ENCODE assay signal across 8 cellular contexts in the genomic region with DNA sequence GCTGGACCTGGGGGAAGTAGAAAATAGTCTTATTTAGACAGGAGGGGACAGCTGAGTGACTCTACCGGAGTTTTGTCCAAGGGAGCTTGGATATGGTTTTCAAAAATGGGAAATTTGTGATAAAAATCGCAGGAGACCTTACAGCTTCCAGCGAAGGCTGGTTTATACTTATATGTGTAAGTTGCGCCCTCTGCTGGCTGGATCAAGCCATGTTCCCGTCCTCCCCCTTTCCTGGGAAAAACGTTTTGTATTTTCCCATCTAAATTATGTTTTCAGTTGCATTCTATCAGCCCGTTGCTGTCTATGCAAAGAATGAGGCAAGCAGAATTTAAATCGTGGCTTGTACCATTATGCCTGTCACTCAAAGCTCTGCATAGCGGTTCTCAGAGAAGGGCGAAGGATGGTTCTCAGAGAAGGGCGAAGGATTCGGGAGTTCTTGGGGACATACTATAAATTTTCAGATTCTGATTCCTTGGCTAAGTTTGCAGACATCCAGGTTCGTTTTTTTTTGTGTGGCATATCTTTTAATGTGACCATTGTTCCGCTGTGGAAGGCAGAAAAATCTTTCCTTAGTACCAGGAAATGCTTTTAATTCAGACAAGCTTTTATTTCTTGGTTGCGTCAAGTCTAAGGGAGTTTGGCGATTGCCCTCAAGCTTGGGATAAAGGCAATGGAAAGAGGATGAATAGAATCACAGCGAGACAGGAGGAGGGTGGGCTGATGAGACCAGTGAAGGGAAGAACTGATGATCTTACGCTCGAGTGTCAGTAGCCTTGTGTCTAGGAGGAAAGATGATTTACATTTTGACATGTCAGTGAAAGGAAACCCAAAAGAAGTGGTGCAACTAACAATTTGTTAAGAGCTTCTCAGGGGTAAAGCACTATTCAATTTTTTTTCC.
DNase-seq lines count a peak whose midpoint lies in the region; ATAC-seq and TF ChIP-seq lines count a peak whose summit lies in the region.

No MANE protein-coding gene starts in this region.

- peaks cover 22% of the 10 kb centered on the region for H3K4me1 Mint-ChIP-seq in GM23338

- peak overlapping the region; percentile 26; the same call in 1 of the 2 replicates for H3K4me3 ChIP-seq in GM23338
- H3K4me3 ChIP-seq in aorta (ENCODE audit: low read length in 2 of 2), result peak overlapping the region; percentile 4 to 11

- peak; percentile 69 to 76 for TF ChIP-seq CTCF in GM23338 (conservative IDR thresholded peaks at IDR 0.05; ENCODE audit: low read depth in 2 of 2)
- peak; percentile 69 for TF ChIP-seq CTCF in foreskin keratinocyte (conservative IDR thresholded peaks at IDR 0.05)
- TF ChIP-seq CTCF in omental fat pad (IDR thresholded peaks at IDR 0.05), result peak in 1 of 3 donors; percentile 18

- peak overlapping the region; percentile 48; the same call in 1 of the 3 replicates for H3K4me3 Mint-ChIP-seq in GM23338

- no peaks in the 10 kb centered on the region for H3K9me2 ChIP-seq in GM23338 (ENCODE audit: insufficient read depth)

- H3K27ac ChIP-seq in GM23338 (ENCODE audit: low read depth) (no peak overlapping the region), foreskin keratinocyte (no peak overlapping the region), aorta (ENCODE audit: low read depth in 1 of 2, low read length in 2 of 2) (no peak overlapping the region)

- peak in 8 of 14 donors; percentile 0 to 18 (median 12) for DNase-seq in C1 segment of cervical spinal cord (lab: John Stamatoyannopoulos, UW)
- DNase-seq in GM23338 (ENCODE audit: low spot score), result peak; percentile 68
- DNase-seq in NCI-H69 (lab: John Stamatoyannopoulos, UW), result peak; percentile 65
- DNase-seq in activated T-cell treated with anti-CD3 and anti-CD28 coated beads for 48 hours (ENCODE audit: low read depth), result peak; percentile 2
- peak in 1 of 2 donors; percentile 1 for DNase-seq in foreskin keratinocyte
- DNase-seq in omental fat pad (ENCODE audit: low spot score), result peak; percentile 62
- peak; percentile 73 to 80 for DNase-seq in aorta

- H3K27me3 ChIP-seq in GM23338 (ENCODE audit: insufficient read depth) (no peaks in the 10 kb centered on the region), foreskin keratinocyte (peaks cover 5% of the 10 kb centered on the region), aorta (ENCODE audit: control insufficient read depth in 1 of 2, insufficient read depth in 2 of 2, low read length in 1 of 2) (no peaks in the 10 kb centered on the region)

- no peaks in the 10 kb centered on the region for H4K20me1 ChIP-seq in GM23338 (replicated peaks; ENCODE audit: insufficient read depth)

- H2AFZ ChIP-seq in GM23338, result no peak overlapping the region

- H3K9me3 ChIP-seq in aorta (ENCODE audit: control insufficient read depth, low read length), result no peaks in the 10 kb centered on the region

- intact Hi-C loops in aorta (cut with DNase I), result loop anchor here (5.0 to 10.0 kb wide), 3 partner anchors 307 to 769 kb away; no protein-coding TSS in a partner anchor

- H3K27ac Mint-ChIP-seq in GM23338, result no peak overlapping the region

- H3K27me3 Mint-ChIP-seq in GM23338 (ENCODE audit: insufficient read depth, low read depth, poor library complexity), result no peaks in the 10 kb centered on the region

- H3K36me3 ChIP-seq in GM23338 (ENCODE audit: insufficient read depth), result no peaks in the 10 kb centered on the region
- no peaks in the 10 kb centered on the region for H3K36me3 ChIP-seq in aorta (ENCODE audit: control insufficient read depth in 1 of 2, insufficient read depth in 2 of 2, low read length in 1 of 2)

- H3F3A ChIP-seq in GM23338 (replicated peaks; ENCODE audit: low read depth), result no peaks in the 10 kb centered on the region

- no peaks in the 10 kb centered on the region for H3K36me3 Mint-ChIP-seq in GM23338 (ENCODE audit: low read depth)

- ATAC-seq in GM23338 (peak; percentile 71), foreskin keratinocyte (peak; percentile 51), omental fat pad (ENCODE audit: low FRiP score) (no peak), aorta (ENCODE audit: low FRiP score) (peak; percentile 63), GM18907 (IDR thresholded peaks at IDR 0.05; ENCODE audit: unreplicated experiment) (no peak)

- H3K79me2 ChIP-seq in GM23338 (replicated peaks; ENCODE audit: insufficient read depth), result no peaks in the 10 kb centered on the region

- WGBS in aorta, 2 donors, result 6 to 18% methylated on average over 19 of the region's 19 CpGs

- peak overlapping the region; percentile 50 for H3K4me2 ChIP-seq in GM23338

- H3K4me1 ChIP-seq in GM23338 (ENCODE audit: insufficient read depth) (peaks cover 15% of the 10 kb centered on the region), foreskin keratinocyte (no peaks in the 10 kb centered on the region), aorta (ENCODE audit: control insufficient read depth in 1 of 2, insufficient read depth in 2 of 2, low read length in 2 of 2) (no peaks in the 10 kb centered on the region)

- H3K9me3 Mint-ChIP-seq in GM23338, result no peaks in the 10 kb centered on the region; the same call in 1 of the 3 replicates

TF ChIP-seq in GM23338, 12 proteins besides CTCF, POLR2A, EP300 and RAD21 (continues in another document):
- TF ChIP-seq REST (IDR thresholded peaks at IDR 0.05; ENCODE audit: unreplicated experiment) (no peak), ZNF331 (CRISPR knock-in tag; IDR thresholded peaks at IDR 0.05; ENCODE audit: low read depth) (no peak), CREB1 (CRISPR knock-in tag; IDR thresholded peaks at IDR 0.05; ENCODE audit: low read depth) (no peak), JUNB (IDR thresholded peaks at IDR 0.05; ENCODE audit: unreplicated experiment) (no peak), NANOG (IDR thresholded peaks at IDR 0.05; ENCODE audit: borderline replicate concordance) (no peak), EZH2phosphoT487 (IDR thresholded peaks at IDR 0.05; ENCODE audit: unreplicated experiment) (no peak), STAT1 (IDR thresholded peaks at IDR 0.05; ENCODE audit: unreplicated experiment) (no peak), POLR2AphosphoS5 (IDR thresholded peaks at IDR 0.05; ENCODE audit: low read depth) (no peak), EZH2 (IDR thresholded peaks at IDR 0.05; ENCODE audit: low read depth, unreplicated experiment) (no peak)
- TF ChIP-seq, protein P1, sequence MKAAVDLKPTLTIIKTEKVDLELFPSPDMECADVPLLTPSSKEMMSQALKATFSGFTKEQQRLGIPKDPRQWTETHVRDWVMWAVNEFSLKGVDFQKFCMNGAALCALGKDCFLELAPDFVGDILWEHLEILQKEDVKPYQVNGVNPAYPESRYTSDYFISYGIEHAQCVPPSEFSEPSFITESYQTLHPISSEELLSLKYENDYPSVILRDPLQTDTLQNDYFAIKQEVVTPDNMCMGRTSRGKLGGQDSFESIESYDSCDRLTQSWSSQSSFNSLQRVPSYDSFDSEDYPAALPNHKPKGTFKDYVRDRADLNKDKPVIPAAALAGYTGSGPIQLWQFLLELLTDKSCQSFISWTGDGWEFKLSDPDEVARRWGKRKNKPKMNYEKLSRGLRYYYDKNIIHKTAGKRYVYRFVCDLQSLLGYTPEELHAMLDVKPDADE (IDR thresholded peaks at IDR 0.05), result no peak

Comparison
In these comparisons a context has a peak if more than half of its experiments do, and no peak if none do; other contexts are left out.
1. ATAC-seq: peak in GM23338 (single experiment), foreskin keratinocyte (single experiment) and aorta (single experiment); none in omental fat pad (single experiment) and GM18907 (single experiment).